25 cellular contexts compared by ENCODE assay signal in the genomic region with DNA sequence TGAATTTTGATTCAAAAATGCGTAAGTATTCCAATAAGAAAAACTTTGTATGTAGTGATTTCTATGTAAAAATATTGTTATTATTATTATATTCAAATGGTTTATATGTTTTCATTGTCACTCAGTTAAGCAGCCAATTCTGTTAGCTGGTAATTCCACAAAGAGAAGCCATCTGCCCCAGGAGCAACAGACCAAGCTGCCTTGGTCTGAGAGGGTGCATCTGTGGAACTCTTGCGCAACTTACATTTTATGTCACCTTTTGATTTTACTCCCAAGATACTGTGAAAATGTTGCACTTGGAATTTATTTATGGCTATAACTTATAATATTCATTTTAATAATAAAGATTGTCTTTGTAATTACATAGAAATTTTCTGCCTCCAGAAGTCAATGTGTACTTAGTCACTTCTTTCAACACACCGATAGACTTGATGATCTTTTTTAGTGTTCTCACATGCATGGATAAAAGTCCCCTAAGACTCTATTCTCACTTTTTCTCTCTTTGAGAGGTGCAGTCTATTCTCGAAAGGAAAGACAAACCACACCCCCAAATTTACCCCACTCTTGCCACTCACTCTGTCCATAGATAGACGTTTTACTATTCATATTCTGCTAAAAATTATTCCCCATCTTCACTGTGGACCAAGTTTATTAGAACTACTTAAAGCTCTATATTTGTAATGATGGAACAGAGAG. TPM values are rescaled to one million over a fixed set of nuclear protein-coding genes. Genes with fewer than 3 reads are reported as not detected.
A peak's percentile ranks its signal among the peaks of the same experiment; 100 is the strongest.
DNase-seq lines count a peak whose midpoint lies in the region; ATAC-seq and TF ChIP-seq lines count a peak whose summit lies in the region.
"Had no signal": no experiment of that assay in that cellular context is flagged by ENCODE, and none has a peak within 500 bp of the region (broad histone marks: within the 10 kb centered on the region; RNA-seq: fewer than 3 reads in every experiment).

No MANE protein-coding gene starts in this region.

- H3K36me3 ChIP-seq in CD8-positive, alpha-beta T cell (ENCODE audit: insufficient read depth, low read length) = peaks cover 15% of the 10 kb centered on the region
- H3K36me3 ChIP-seq: suprapubic skin had no signal

- H3K27me3 Mint-ChIP-seq in activated CD4-positive, alpha-beta T cell treated with anti-CD3 and anti-CD28 coated beads for 36 hours = no peaks in the 10 kb centered on the region
- no peaks in the 10 kb centered on the region for H3K27me3 Mint-ChIP-seq in activated CD4-positive, alpha-beta T cell treated with anti-CD3 and anti-CD28 coated beads, Interleukin-2, amount 10 ng/mL, durations not matched to agents 7 days and 5 days
- H3K27me3 Mint-ChIP-seq in CD8-positive, alpha-beta T cell (ENCODE audit: low read depth) = no peaks in the 10 kb centered on the region
- no peaks in the 10 kb centered on the region for H3K27me3 Mint-ChIP-seq in activated T-helper 17 cell treated with anti-CD3 and anti-CD28 coated beads, Interleukin-2, amount 50 U/mL, for 72 hours
- peaks cover 2 to 7% (median 2%) of the 10 kb centered on the region in 3 donors for H3K27me3 Mint-ChIP-seq in immature natural killer cell (ENCODE audit: low read depth in 3 of 3)

- peak overlapping the region; percentile 78 for H3K27ac Mint-ChIP-seq in activated CD4-positive, alpha-beta T cell treated with anti-CD3 and anti-CD28 coated beads for 36 hours
- H3K27ac Mint-ChIP-seq in activated CD4-positive, alpha-beta T cell treated with anti-CD3 and anti-CD28 coated beads, Interleukin-2, amount 10 ng/mL, durations not matched to agents 7 days and 5 days = no peak overlapping the region
- H3K27ac Mint-ChIP-seq in CD8-positive, alpha-beta T cell = peak overlapping the region; percentile 81
- H3K27ac Mint-ChIP-seq in activated T-helper 17 cell treated with anti-CD3 and anti-CD28 coated beads, Interleukin-2, amount 50 U/mL, for 72 hours = peak overlapping the region; percentile 4
- peak overlapping the region; percentile 7 to 92 (median 83) for H3K27ac Mint-ChIP-seq in immature natural killer cell

- H3K4me1 ChIP-seq in CD8-positive, alpha-beta T cell (ENCODE audit: insufficient read depth, low read length) = peaks cover 65% of the 10 kb centered on the region
- H3K4me1 ChIP-seq: Caco-2, suprapubic skin had no signal

- H3K27ac ChIP-seq in CD8-positive, alpha-beta T cell (ENCODE audit: low read depth, low read length) = no peak overlapping the region
- H3K27ac ChIP-seq: SK-N-MC, suprapubic skin had no signal

- H3K4me3 Mint-ChIP-seq in activated CD4-positive, alpha-beta T cell treated with anti-CD3 and anti-CD28 coated beads for 36 hours = peak overlapping the region; percentile 33
- no peak overlapping the region for H3K4me3 Mint-ChIP-seq in activated CD4-positive, alpha-beta T cell treated with anti-CD3 and anti-CD28 coated beads, Interleukin-2, amount 10 ng/mL, durations not matched to agents 7 days and 5 days
- H3K4me3 Mint-ChIP-seq in CD8-positive, alpha-beta T cell = peak overlapping the region; percentile 4
- H3K4me3 Mint-ChIP-seq in activated T-helper 17 cell treated with anti-CD3 and anti-CD28 coated beads, Interleukin-2, amount 50 U/mL, for 72 hours = peak overlapping the region; percentile 50
- peak overlapping the region; percentile 38 to 85 (median 69) for H3K4me3 Mint-ChIP-seq in immature natural killer cell

- TF ChIP-seq CTCF in CD8-positive, alpha-beta T cell (IDR thresholded peaks at IDR 0.05) = no peak

- H3K9me3 ChIP-seq in CD8-positive, alpha-beta T cell (ENCODE audit: low read length) = no peaks in the 10 kb centered on the region
- H3K9me3 ChIP-seq: Caco-2, suprapubic skin had no signal

- H3K27me3 ChIP-seq in CD8-positive, alpha-beta T cell (ENCODE audit: insufficient read depth, low read length) = no peaks in the 10 kb centered on the region
- H3K27me3 ChIP-seq: suprapubic skin had no signal

- intact Hi-C loops in activated CD4-positive, alpha-beta T cell treated with anti-CD3 and anti-CD28 coated beads for 36 hours (cut with DNase I, micrococcal nuclease) = no loop called here
- intact Hi-C loops in CD8-positive, alpha-beta T cell (cut with DNase I, micrococcal nuclease) = no loop called here

- peaks cover 81% of the 10 kb centered on the region for H3K4me1 Mint-ChIP-seq in activated CD4-positive, alpha-beta T cell treated with anti-CD3 and anti-CD28 coated beads for 36 hours
- peaks cover 39% of the 10 kb centered on the region for H3K4me1 Mint-ChIP-seq in activated CD4-positive, alpha-beta T cell treated with anti-CD3 and anti-CD28 coated beads, Interleukin-2, amount 10 ng/mL, durations not matched to agents 7 days and 5 days
- peaks cover 85% of the 10 kb centered on the region for H3K4me1 Mint-ChIP-seq in CD8-positive, alpha-beta T cell (ENCODE audit: low read depth)
- H3K4me1 Mint-ChIP-seq in activated T-helper 17 cell treated with anti-CD3 and anti-CD28 coated beads, Interleukin-2, amount 50 U/mL, for 72 hours = peaks cover 33% of the 10 kb centered on the region
- H3K4me1 Mint-ChIP-seq in immature natural killer cell = peaks cover 64 to 94% of the 10 kb centered on the region in 2 donors

- CTCF ChIA-PET in activated CD4-positive, alpha-beta T cell treated with anti-CD3 and anti-CD28 coated beads for 36 hours (lab: Charles Lee) = no interaction called here
- CTCF ChIA-PET in activated CD4-positive, alpha-beta T cell treated with anti-CD3 and anti-CD28 coated beads, Interleukin-2, amount 10 ng/mL, durations not matched to agents 7 days and 5 days (lab: Charles Lee) = no interaction called here
- CTCF ChIA-PET in CD8-positive, alpha-beta T cell (lab: Charles Lee) = no interaction called here

- H3K9me3 Mint-ChIP-seq in activated CD4-positive, alpha-beta T cell treated with anti-CD3 and anti-CD28 coated beads for 36 hours (ENCODE audit: low read depth) = no peaks in the 10 kb centered on the region
- peaks cover 3% of the 10 kb centered on the region for H3K9me3 Mint-ChIP-seq in activated CD4-positive, alpha-beta T cell treated with anti-CD3 and anti-CD28 coated beads, Interleukin-2, amount 10 ng/mL, durations not matched to agents 7 days and 5 days
- no peaks in the 10 kb centered on the region for H3K9me3 Mint-ChIP-seq in CD8-positive, alpha-beta T cell
- no peaks in the 10 kb centered on the region for H3K9me3 Mint-ChIP-seq in activated T-helper 17 cell treated with anti-CD3 and anti-CD28 coated beads, Interleukin-2, amount 50 U/mL, for 72 hours
- no peaks in the 10 kb centered on the region for H3K9me3 Mint-ChIP-seq in immature natural killer cell

- POLR2A ChIA-PET in activated CD4-positive, alpha-beta T cell treated with anti-CD3 and anti-CD28 coated beads for 36 hours (lab: Charles Lee) = no interaction called here
- POLR2A ChIA-PET in activated CD4-positive, alpha-beta T cell treated with anti-CD3 and anti-CD28 coated beads, Interleukin-2, amount 10 ng/mL, durations not matched to agents 7 days and 5 days (lab: Charles Lee) = no interaction called here
- POLR2A ChIA-PET in CD8-positive, alpha-beta T cell (lab: Charles Lee) = interaction anchor here (1.0 kb wide), 1 partner anchor 13 kb away, joined by 4 read pairs; no protein-coding TSS in a partner anchor

- no peak overlapping the region for H3K4me3 ChIP-seq in CD8-positive, alpha-beta T cell (ENCODE audit: low read depth, low read length)
- H3K4me3 ChIP-seq: SK-N-MC, suprapubic skin had no signal

- peak; percentile 34 for ATAC-seq in activated CD4-positive, alpha-beta T cell treated with anti-CD3 and anti-CD28 coated beads for 36 hours
- peak; percentile 31 for ATAC-seq in CD8-positive, alpha-beta T cell
- ATAC-seq in activated T-helper 17 cell treated with anti-CD3 and anti-CD28 coated beads, Interleukin-2, amount 50 U/mL, for 72 hours (replicated peaks) = no peak
- no peak for ATAC-seq in GM18519 (IDR thresholded peaks at IDR 0.05; ENCODE audit: low FRiP score, unreplicated experiment)
- ATAC-seq: left cardiac atrium had no signal

- DNase-seq in activated CD4-positive, alpha-beta T cell treated with anti-CD3 and anti-CD28 coated beads for 36 hours = no peak
- no peak for DNase-seq in activated CD4-positive, alpha-beta T cell treated with anti-CD3 and anti-CD28 coated beads, Interleukin-2, amount 10 ng/mL, durations not matched to agents 7 days and 5 days
- no peak for DNase-seq in CD8-positive, alpha-beta T cell
- no peak for DNase-seq in immature natural killer cell
- DNase-seq in activated gamma-delta T cell treated with Interleukin-2 at 50 U/mL for 16 hours = no peak
- DNase-seq in NCI-H2171 treated with DMSO at 0.1 percent for 48 hours (lab: John Stamatoyannopoulos, UW) = no peak
- DNase-seq: 8988T; activated CD4-positive, alpha-beta T cell treated with anti-CD3 and anti-CD28 coated beads, Interleukin-2, amount 50 U/mL, for 4 hours; Caco-2; DMS79; head of caudate nucleus; left cardiac atrium; mammary epithelial cell; NCI-H1092; NCI-H187 treated with DMSO at 0.1 percent for 48 hours; NCI-H69; nucleus accumbens; RPMI8226; stimulated activated CD4-positive, alpha-beta T cell treated with anti-CD3 and anti-CD28 coated beads, Interleukin-2, amount 100 ng/mL, for 24 hours had no signal

- peaks cover 34% of the 10 kb centered on the region for H3K36me3 Mint-ChIP-seq in activated CD4-positive, alpha-beta T cell treated with anti-CD3 and anti-CD28 coated beads for 36 hours (ENCODE audit: low read depth)
- H3K36me3 Mint-ChIP-seq in activated CD4-positive, alpha-beta T cell treated with anti-CD3 and anti-CD28 coated beads, Interleukin-2, amount 10 ng/mL, durations not matched to agents 7 days and 5 days (ENCODE audit: low read depth) = peaks cover 55% of the 10 kb centered on the region
- H3K36me3 Mint-ChIP-seq in CD8-positive, alpha-beta T cell = peaks cover 51% of the 10 kb centered on the region
- H3K36me3 Mint-ChIP-seq in activated T-helper 17 cell treated with anti-CD3 and anti-CD28 coated beads, Interleukin-2, amount 50 U/mL, for 72 hours (ENCODE audit: low read depth) = peaks cover 51% of the 10 kb centered on the region
- peaks cover 8 to 31% (median 18%) of the 10 kb centered on the region in 3 donors for H3K36me3 Mint-ChIP-seq in immature natural killer cell

RNA-seq across cellular contexts. Expression of gene GPR174, which starts 30.6 kb away (rescaled TPM):
- total RNA-seq in activated CD4-positive, alpha-beta T cell treated with anti-CD3 and anti-CD28 coated beads for 36 hours = 1 to 10 TPM; 8.5 to 9.9 TPM
- 10 to 100 TPM; 14.9 to 16.7 TPM for total RNA-seq in activated CD4-positive, alpha-beta T cell treated with anti-CD3 and anti-CD28 coated beads, Interleukin-2, amount 10 ng/mL, durations not matched to agents 7 days and 5 days
- total RNA-seq in CD8-positive, alpha-beta T cell = 10 to 100 TPM; 34.9 to 36.5 TPM
- 10 to 100 TPM in 1 of 2 donors, 1 to 10 TPM in 1; 8.6 to 21.3 TPM for total RNA-seq in activated T-helper 17 cell treated with anti-CD3 and anti-CD28 coated beads, Interleukin-2, amount 50 U/mL, for 72 hours
- 1 to 10 TPM; 3.9 to 9.0 (median 5.0) TPM for polyA plus RNA-seq in immature natural killer cell
- total RNA-seq: Caco-2, epithelial cell of proximal tubule, mammary epithelial cell, renal cortical epithelial cell had no signal
- polyA plus RNA-seq: mammary epithelial cell had no signal

Comparison
In these comparisons a context has a peak if more than half of its experiments do, and no peak if none do; other contexts are left out.
1. ATAC-seq: peak in activated CD4-positive, alpha-beta T cell treated with anti-CD3 and anti-CD28 coated beads for 36 hours (single experiment) and CD8-positive, alpha-beta T cell (single experiment); none in activated T-helper 17 cell treated with anti-CD3 and anti-CD28 coated beads, Interleukin-2, amount 50 U/mL, for 72 hours (single experiment) and GM18519 (single experiment).